ENCODE assay signal across 12 cellular contexts in genomic region chr11:128745296-128746183, GRCh38. TPM values are rescaled to one million over a fixed set of nuclear protein-coding genes. Genes with fewer than 3 reads are reported as not detected.
DNase-seq lines count a peak whose midpoint lies in the region; ATAC-seq and TF ChIP-seq lines count a peak whose summit lies in the region.
"Had no signal": no experiment of that assay in that cellular context is flagged by ENCODE, and none has a peak within 500 bp of the region (broad histone marks: within the 10 kb centered on the region; RNA-seq: fewer than 3 reads in every experiment).

No MANE protein-coding gene starts in this region.

- no peaks in the 10 kb centered on the region for H3K9me3 ChIP-seq in MM.1S (replicated peaks; ENCODE audit: insufficient read depth, low read length)
- H3K9me3 ChIP-seq: BLaER1, prostate gland had no signal

- ATAC-seq in stimulated activated effector memory CD8-positive, alpha-beta T cell treated with anti-CD3 and anti-CD28 coated beads, Interleukin-12 subunit alpha, Interleukin-12 subunit beta, amount 100 ng/mL, for 72 hours = no peak

- H3K9me2 ChIP-seq in MM.1S (replicated peaks; ENCODE audit: insufficient read depth, low read length) = no peaks in the 10 kb centered on the region

- no peaks in the 10 kb centered on the region for H4K20me1 ChIP-seq in MM.1S (ENCODE audit: insufficient read depth, low read length)

- H3K9ac ChIP-seq in MM.1S (ENCODE audit: low read length) = no peak overlapping the region
- H3K9ac ChIP-seq: BLaER1 had no signal

- no peaks in the 10 kb centered on the region for H3K27me3 ChIP-seq in MM.1S (replicated peaks; ENCODE audit: insufficient read depth, low read length)
- H3K27me3 ChIP-seq: BLaER1 had no signal

- H3K27me3 Mint-ChIP-seq in activated T-cell treated with anti-CD3 and anti-CD28 coated beads, Interleukin-2, amount 50 U/mL, for 24 hours = no peaks in the 10 kb centered on the region

- peaks cover 100% of the 10 kb centered on the region for H3K79me2 ChIP-seq in MM.1S (ENCODE audit: low read length)

- peaks cover 31% of the 10 kb centered on the region for H3F3A ChIP-seq in MM.1S (ENCODE audit: insufficient read depth, low read length)

- H3K4me3 Mint-ChIP-seq in activated T-cell treated with anti-CD3 and anti-CD28 coated beads, Interleukin-2, amount 50 U/mL, for 24 hours = no peak overlapping the region
- H3K4me3 Mint-ChIP-seq in stimulated activated effector memory CD8-positive, alpha-beta T cell treated with anti-CD3 and anti-CD28 coated beads, Interleukin-12 subunit alpha, Interleukin-12 subunit beta, amount 100 ng/mL, for 72 hours = no peak overlapping the region

- peaks cover 21% of the 10 kb centered on the region for H3K4me1 ChIP-seq in MM.1S (ENCODE audit: low read length)
- H3K4me1 ChIP-seq: prostate gland had no signal

- no peaks in the 10 kb centered on the region for H3K9me3 Mint-ChIP-seq in activated T-cell treated with anti-CD3 and anti-CD28 coated beads, Interleukin-2, amount 50 U/mL, for 24 hours
- no peaks in the 10 kb centered on the region for H3K9me3 Mint-ChIP-seq in stimulated activated effector memory CD8-positive, alpha-beta T cell treated with anti-CD3 and anti-CD28 coated beads, Interleukin-12 subunit alpha, Interleukin-12 subunit beta, amount 100 ng/mL, for 72 hours

- no peak overlapping the region for H3K27ac ChIP-seq in MM.1S (ENCODE audit: low read length)
- H3K27ac ChIP-seq: BLaER1, PC-9, prostate gland had no signal

- H3K27ac Mint-ChIP-seq in activated T-cell treated with anti-CD3 and anti-CD28 coated beads, Interleukin-2, amount 50 U/mL, for 24 hours = peak overlapping the region; percentile 27
- peak overlapping the region; percentile 95 for H3K27ac Mint-ChIP-seq in stimulated activated effector memory CD8-positive, alpha-beta T cell treated with anti-CD3 and anti-CD28 coated beads, Interleukin-12 subunit alpha, Interleukin-12 subunit beta, amount 100 ng/mL, for 72 hours

- peaks cover 42% of the 10 kb centered on the region for H3K36me3 Mint-ChIP-seq in activated T-cell treated with anti-CD3 and anti-CD28 coated beads, Interleukin-2, amount 50 U/mL, for 24 hours (ENCODE audit: low read depth)
- H3K36me3 Mint-ChIP-seq in stimulated activated effector memory CD8-positive, alpha-beta T cell treated with anti-CD3 and anti-CD28 coated beads, Interleukin-12 subunit alpha, Interleukin-12 subunit beta, amount 100 ng/mL, for 72 hours = peaks cover 49% of the 10 kb centered on the region

- no peak overlapping the region for H3K4me3 ChIP-seq in MM.1S (ENCODE audit: low read length)
- H3K4me3 ChIP-seq: BLaER1, PC-9, prostate gland had no signal

- DNase-seq in activated T-cell treated with anti-CD3 and anti-CD28 coated beads, Interleukin-2, amount 50 U/mL, for 24 hours = no peak
- no peak for DNase-seq in activated T-cell treated with anti-CD3 and anti-CD28 coated beads, Interleukin-2, amount 50 U/mL, for 48 hours
- DNase-seq in RPMI7951 (ENCODE audit: low read depth) (peak; percentile 31), fibroblast of peridontal ligament (ENCODE audit: extremely low read depth) (peak; percentile 58), foreskin melanocyte (no peak), MM.1S (no peak)
- DNase-seq in stimulated activated effector memory CD8-positive, alpha-beta T cell treated with anti-CD3 and anti-CD28 coated beads, Interleukin-12 subunit alpha, Interleukin-12 subunit beta, amount 100 ng/mL, for 72 hours (ENCODE audit: low spot score in 2 of 2) = no peak
- no peak for DNase-seq in stimulated activated CD4-positive, alpha-beta T cell treated with anti-CD3 and anti-CD28 coated beads, Interleukin-2, amount 100 ng/mL, for 48 hours
- DNase-seq: kidney, PC-9 had no signal

- H3K4me2 ChIP-seq in MM.1S (ENCODE audit: low read depth, low read length) = no peak overlapping the region
- H3K4me2 ChIP-seq: BLaER1, PC-9 had no signal

- TF ChIP-seq CTCF in MM.1S (IDR thresholded peaks at IDR 0.05; ENCODE audit: low read length) = no peak

- no peak overlapping the region for H2AFZ ChIP-seq in MM.1S (ENCODE audit: low read length)
- H2AFZ ChIP-seq: PC-9 had no signal

- H3K4me1 Mint-ChIP-seq in activated T-cell treated with anti-CD3 and anti-CD28 coated beads, Interleukin-2, amount 50 U/mL, for 24 hours (ENCODE audit: low read depth) = peaks cover 78% of the 10 kb centered on the region
- H3K4me1 Mint-ChIP-seq in stimulated activated effector memory CD8-positive, alpha-beta T cell treated with anti-CD3 and anti-CD28 coated beads, Interleukin-12 subunit alpha, Interleukin-12 subunit beta, amount 100 ng/mL, for 72 hours = peaks cover 91% of the 10 kb centered on the region

- H3K36me3 ChIP-seq in MM.1S (replicated peaks; ENCODE audit: insufficient read depth, low read length) = no peaks in the 10 kb centered on the region
- H3K36me3 ChIP-seq: prostate gland had no signal

RNA-seq across cellular contexts. Expression of gene FLI1, which starts 51.7 kb away (rescaled TPM):
- 4.8 and 7.4 TPM in 2 replicates for total RNA-seq in RPMI7951 (2014; rRNA removed; shearing (Covaris generic))

Comparison
In these comparisons a context has a peak if more than half of its experiments do, and no peak if none do; other contexts are left out.
1. DNase-seq: peak in RPMI7951 (single experiment) and fibroblast of peridontal ligament (single experiment); none in activated T-cell treated with anti-CD3 and anti-CD28 coated beads, Interleukin-2, amount 50 U/mL, for 24 hours (single experiment), activated T-cell treated with anti-CD3 and anti-CD28 coated beads, Interleukin-2, amount 50 U/mL, for 48 hours (0 of 2), stimulated activated effector memory CD8-positive, alpha-beta T cell treated with anti-CD3 and anti-CD28 coated beads, Interleukin-12 subunit alpha, Interleukin-12 subunit beta, amount 100 ng/mL, for 72 hours (0 of 2), foreskin melanocyte (single experiment), stimulated activated CD4-positive, alpha-beta T cell treated with anti-CD3 and anti-CD28 coated beads, Interleukin-2, amount 100 ng/mL, for 48 hours (0 of 2) and MM.1S (single experiment).